In the genomic region with DNA sequence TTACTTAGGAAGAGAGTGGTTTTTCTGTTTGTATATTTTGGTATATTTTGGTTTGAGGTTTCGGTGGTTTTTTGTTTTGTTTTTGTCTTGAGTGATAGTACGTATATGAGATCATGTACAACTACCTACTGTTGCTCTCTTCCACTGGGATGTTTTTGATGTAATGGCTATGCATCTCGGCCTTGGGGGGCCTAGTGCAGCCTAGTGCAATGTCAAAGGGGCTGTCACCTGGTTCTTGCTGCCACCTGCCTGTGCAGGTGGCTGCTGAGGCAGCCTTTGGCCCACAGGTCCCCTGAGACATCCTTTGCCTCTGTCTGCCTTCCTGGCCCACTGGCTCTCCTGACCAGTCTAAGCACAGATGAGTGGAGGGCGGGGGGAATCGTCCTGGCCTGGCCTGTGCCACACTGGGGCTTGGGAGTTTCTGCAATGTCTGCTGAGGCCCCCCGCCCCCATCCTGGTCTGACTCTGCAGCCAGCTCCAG, we compare ENCODE assay signal across 8 cellular contexts.
A peak's percentile ranks its signal among the peaks of the same experiment; 100 is the strongest.
DNase-seq lines count a peak whose midpoint lies in the region; ATAC-seq lines count a peak whose summit lies in the region.

No MANE protein-coding gene starts in this region.

- peak; percentile 55 for ATAC-seq in GM19397 (IDR thresholded peaks at IDR 0.05; ENCODE audit: unreplicated experiment)

- no peak overlapping the region; the same call in 1 of the 2 replicates for H3K4me3 ChIP-seq in Jurkat, Clone E6-1 (ENCODE audit: low read length)

- peak; percentile 19 for DNase-seq in Daoy (ENCODE audit: low read depth)
- DNase-seq in Jurkat, Clone E6-1 (ENCODE audit: low read depth, low spot score) = peak; percentile 81
- DNase-seq in central memory CD4-positive, alpha-beta T cell = peak; percentile 47
- no peak for DNase-seq in cardiac septum (ENCODE audit: low spot score)
- no peak for DNase-seq in NOMO-1 treated with DMSO at 0.1 percent for 48 hours (lab: John Stamatoyannopoulos, UW; ENCODE audit: unreplicated experiment)
- DNase-seq in islet precursor cell = no peak
- DNase-seq in GDM1 (lab: John Stamatoyannopoulos, UW) = no peak

- intact Hi-C loops in cardiac septum (cut with DNase I) = no loop called here

Comparison
In these comparisons a context has a peak if more than half of its experiments do, and no peak if none do; other contexts are left out.
1. DNase-seq: peak in Daoy (single experiment), Jurkat, Clone E6-1 (single experiment) and central memory CD4-positive, alpha-beta T cell (single experiment); none in cardiac septum (single experiment), NOMO-1 treated with DMSO at 0.1 percent for 48 hours (single experiment), islet precursor cell (single experiment) and GDM1 (single experiment).